Comparison of ENCODE assay signal across 1 cellular context in the genomic region with DNA sequence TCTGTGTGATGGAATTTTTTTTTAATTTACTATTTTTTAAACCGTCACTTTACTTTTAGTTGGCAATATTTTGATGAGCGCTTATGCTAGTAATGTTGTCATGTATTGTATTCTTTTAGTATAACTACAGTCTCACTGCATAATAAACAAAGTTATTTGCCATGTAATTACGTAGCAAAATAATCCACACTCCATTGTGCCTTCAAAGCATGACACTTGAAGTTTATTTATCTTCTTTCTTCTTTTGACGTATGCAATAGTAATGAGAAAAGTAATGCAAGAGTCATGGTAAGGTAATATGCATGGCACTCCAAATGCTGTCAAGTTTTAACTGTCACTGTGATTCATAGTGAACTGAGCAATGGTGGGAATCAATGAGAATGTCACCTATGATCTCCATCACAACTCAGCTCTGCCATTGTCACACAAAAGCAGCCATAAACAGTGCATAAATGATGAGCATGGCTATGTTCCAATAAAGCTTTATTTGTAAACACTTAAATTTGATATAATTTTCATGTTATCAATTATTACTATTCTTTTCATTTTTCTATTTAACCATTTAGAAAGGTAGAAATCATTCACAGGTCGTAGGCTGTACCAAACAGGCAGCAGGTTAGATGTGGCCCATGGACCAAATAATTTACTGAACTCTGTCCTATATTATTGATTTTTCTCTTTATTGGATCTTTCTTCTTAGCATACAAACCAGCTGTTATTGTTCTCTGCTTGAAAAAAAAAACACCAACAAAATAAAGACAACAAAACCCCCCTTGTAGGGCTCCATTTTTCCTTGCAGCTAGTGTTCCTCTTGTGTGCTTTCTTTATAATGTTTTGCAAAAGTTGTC.
TF ChIP-seq lines count a peak whose summit lies in the region.

No MANE protein-coding gene starts in this region.

TF ChIP-seq in IMR-90, 13 proteins besides CTCF, POLR2A, EP300 and RAD21 (continued from another document):
- TF ChIP-seq, protein P1, sequence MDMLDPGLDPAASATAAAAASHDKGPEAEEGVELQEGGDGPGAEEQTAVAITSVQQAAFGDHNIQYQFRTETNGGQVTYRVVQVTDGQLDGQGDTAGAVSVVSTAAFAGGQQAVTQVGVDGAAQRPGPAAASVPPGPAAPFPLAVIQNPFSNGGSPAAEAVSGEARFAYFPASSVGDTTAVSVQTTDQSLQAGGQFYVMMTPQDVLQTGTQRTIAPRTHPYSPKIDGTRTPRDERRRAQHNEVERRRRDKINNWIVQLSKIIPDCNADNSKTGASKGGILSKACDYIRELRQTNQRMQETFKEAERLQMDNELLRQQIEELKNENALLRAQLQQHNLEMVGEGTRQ (IDR thresholded peaks at IDR 0.05; ENCODE audit: low read depth, low read length) = no peak
- TF ChIP-seq RFX5 (IDR thresholded peaks at IDR 0.05; ENCODE audit: low read depth, low read length) = no peak
- no peak for TF ChIP-seq RCOR1 (IDR thresholded peaks at IDR 0.05; ENCODE audit: insufficient replicate concordance, low read length)
- no peak for TF ChIP-seq MAZ (IDR thresholded peaks at IDR 0.05; ENCODE audit: borderline replicate concordance, low read depth, low read length)
- no peak for TF ChIP-seq FOS (IDR thresholded peaks at IDR 0.05; ENCODE audit: low read depth, low read length)
- TF ChIP-seq MAFK (IDR thresholded peaks at IDR 0.05; ENCODE audit: low read depth, low read length) = no peak
- TF ChIP-seq SMC3 (IDR thresholded peaks at IDR 0.05; ENCODE audit: low read depth, low read length) = no peak
- TF ChIP-seq, protein P2, sequence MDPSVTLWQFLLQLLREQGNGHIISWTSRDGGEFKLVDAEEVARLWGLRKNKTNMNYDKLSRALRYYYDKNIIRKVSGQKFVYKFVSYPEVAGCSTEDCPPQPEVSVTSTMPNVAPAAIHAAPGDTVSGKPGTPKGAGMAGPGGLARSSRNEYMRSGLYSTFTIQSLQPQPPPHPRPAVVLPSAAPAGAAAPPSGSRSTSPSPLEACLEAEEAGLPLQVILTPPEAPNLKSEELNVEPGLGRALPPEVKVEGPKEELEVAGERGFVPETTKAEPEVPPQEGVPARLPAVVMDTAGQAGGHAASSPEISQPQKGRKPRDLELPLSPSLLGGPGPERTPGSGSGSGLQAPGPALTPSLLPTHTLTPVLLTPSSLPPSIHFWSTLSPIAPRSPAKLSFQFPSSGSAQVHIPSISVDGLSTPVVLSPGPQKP (IDR thresholded peaks at IDR 0.05; ENCODE audit: borderline replicate concordance, low read depth, low read length) = no peak
- TF ChIP-seq BHLHE40 (IDR thresholded peaks at IDR 0.05; ENCODE audit: low read depth, low read length) = no peak
TF ChIP-seq in IMR-90: peak in this region for 0.
